Comparison of ENCODE assay signal across 16 cellular contexts in genomic region chr1:115647507-115647906, GRCh38. TPM values are rescaled to one million over a fixed set of nuclear protein-coding genes. Genes with fewer than 3 reads are reported as not detected.
A peak's percentile ranks its signal among the peaks of the same experiment; 100 is the strongest.
DNase-seq lines count a peak whose midpoint lies in the region; ATAC-seq and TF ChIP-seq lines count a peak whose summit lies in the region.
"Had no signal": no experiment of that assay in that cellular context is flagged by ENCODE, and none has a peak within 500 bp of the region (broad histone marks: within the 10 kb centered on the region; RNA-seq: fewer than 3 reads in every experiment).

No MANE protein-coding gene starts in this region.

- no peak for TF ChIP-seq CTCF in CD8-positive, alpha-beta T cell (IDR thresholded peaks at IDR 0.05)

- TF ChIP-seq POLR2A in GM18505 (IDR thresholded peaks at IDR 0.05; ENCODE audit: borderline replicate concordance, extremely low read depth, insufficient read depth, insufficient read length): no peak

- ATAC-seq in CD8-positive, alpha-beta T cell: peak; percentile 72
- ATAC-seq in T-cell (replicated peaks in 1 of 4) (peak; percentile 59 to 87 (median 74)), GM18505 (IDR thresholded peaks at IDR 0.05; ENCODE audit: unreplicated experiment) (no peak), GM21737 (IDR thresholded peaks at IDR 0.05; ENCODE audit: unreplicated experiment) (no peak)
- peak; percentile 31 for ATAC-seq in effector memory CD8-positive, alpha-beta T cell (replicated peaks)

- POLR2A ChIA-PET in CD8-positive, alpha-beta T cell (lab: Charles Lee): no interaction called here
- POLR2A ChIA-PET in T-cell (lab: Charles Lee): no interaction called here

- H3K36me3 ChIP-seq in BLaER1: peaks cover 16% of the 10 kb centered on the region
- H3K36me3 ChIP-seq in CD8-positive, alpha-beta T cell (ENCODE audit: insufficient read depth, low read length): no peaks in the 10 kb centered on the region
- H3K36me3 ChIP-seq: neural progenitor cell had no signal

- peaks cover 10% of the 10 kb centered on the region for H3K27me3 Mint-ChIP-seq in CD8-positive, alpha-beta T cell (ENCODE audit: low read depth)
- H3K27me3 Mint-ChIP-seq in T-cell: peaks cover 5 to 11% of the 10 kb centered on the region in 2 donors
- no peaks in the 10 kb centered on the region for H3K27me3 Mint-ChIP-seq in effector memory CD8-positive, alpha-beta T cell

- no peaks in the 10 kb centered on the region for H3K9me3 ChIP-seq in BLaER1
- no peaks in the 10 kb centered on the region for H3K9me3 ChIP-seq in CD8-positive, alpha-beta T cell (ENCODE audit: low read length)
- H3K9me3 ChIP-seq: suprapubic skin had no signal

- CTCF ChIA-PET in CD8-positive, alpha-beta T cell (lab: Charles Lee): no interaction called here
- CTCF ChIA-PET in T-cell (lab: Charles Lee): no interaction called here

- no peaks in the 10 kb centered on the region for H3K36me3 Mint-ChIP-seq in CD8-positive, alpha-beta T cell
- no peaks in the 10 kb centered on the region for H3K36me3 Mint-ChIP-seq in T-cell
- peaks cover 2% of the 10 kb centered on the region for H3K36me3 Mint-ChIP-seq in effector memory CD8-positive, alpha-beta T cell (ENCODE audit: insufficient read depth)

- H3K27ac ChIP-seq in BLaER1: no peak overlapping the region
- no peak overlapping the region for H3K27ac ChIP-seq in CD8-positive, alpha-beta T cell (ENCODE audit: low read depth, low read length)
- H3K27ac ChIP-seq: HL-60, neural progenitor cell, suprapubic skin had no signal

- peak overlapping the region; percentile 53 for H3K4me2 ChIP-seq in BLaER1
- H3K4me2 ChIP-seq: neural progenitor cell had no signal

- no peak overlapping the region for H3K4me3 ChIP-seq in BLaER1
- no peak overlapping the region for H3K4me3 ChIP-seq in CD8-positive, alpha-beta T cell (ENCODE audit: low read depth, low read length)
- H3K4me3 ChIP-seq: neural progenitor cell, suprapubic skin had no signal

- H4K20me1 ChIP-seq in BLaER1: peaks cover 64% of the 10 kb centered on the region

- peaks cover 55% of the 10 kb centered on the region for H3K4me1 ChIP-seq in BLaER1
- H3K4me1 ChIP-seq in CD8-positive, alpha-beta T cell (ENCODE audit: insufficient read depth, low read length): peaks cover 7% of the 10 kb centered on the region

- DNase-seq in CD8-positive, alpha-beta T cell: no peak
- DNase-seq in T-cell: peak in 2 of 34 experiments; percentile 3 to 22
- no peak for DNase-seq in effector memory CD8-positive, alpha-beta T cell
- no peak for DNase-seq in GM03348 (ENCODE audit: low spot score)
- DNase-seq: AML-193, amygdala, hypothalamus, NCI-H1092, NCI-H524 treated with DMSO at 0.1 percent for 48 hours, retina had no signal

- no peaks in the 10 kb centered on the region for H3K27me3 ChIP-seq in BLaER1
- no peaks in the 10 kb centered on the region for H3K27me3 ChIP-seq in CD8-positive, alpha-beta T cell (ENCODE audit: insufficient read depth, low read length)
- H3K27me3 ChIP-seq: suprapubic skin had no signal

- H3K9me3 Mint-ChIP-seq in CD8-positive, alpha-beta T cell: no peaks in the 10 kb centered on the region
- no peaks in the 10 kb centered on the region for H3K9me3 Mint-ChIP-seq in T-cell
- H3K9me3 Mint-ChIP-seq in effector memory CD8-positive, alpha-beta T cell: no peaks in the 10 kb centered on the region
- H3K9me3 Mint-ChIP-seq: neural progenitor cell had no signal

- no peak overlapping the region for H3K4me3 Mint-ChIP-seq in CD8-positive, alpha-beta T cell
- no peak overlapping the region for H3K4me3 Mint-ChIP-seq in T-cell
- no peak overlapping the region for H3K4me3 Mint-ChIP-seq in effector memory CD8-positive, alpha-beta T cell
- H3K4me3 Mint-ChIP-seq: neural progenitor cell had no signal

- peaks cover 7% of the 10 kb centered on the region for H3K4me1 Mint-ChIP-seq in CD8-positive, alpha-beta T cell (ENCODE audit: low read depth)
- peaks cover 0 to 9% (median 8%) of the 10 kb centered on the region in 3 donors for H3K4me1 Mint-ChIP-seq in T-cell
- peaks cover 5 to 11% of the 10 kb centered on the region in 2 donors for H3K4me1 Mint-ChIP-seq in effector memory CD8-positive, alpha-beta T cell (ENCODE audit: low read depth in 2 of 2)

- no peak overlapping the region for H3K27ac Mint-ChIP-seq in CD8-positive, alpha-beta T cell
- no peak overlapping the region for H3K27ac Mint-ChIP-seq in T-cell
- H3K27ac Mint-ChIP-seq in effector memory CD8-positive, alpha-beta T cell: no peak overlapping the region
- H3K27ac Mint-ChIP-seq: neural progenitor cell had no signal

- intact Hi-C loops in CD8-positive, alpha-beta T cell (cut with DNase I, micrococcal nuclease): no loop called here

- no peak overlapping the region for H3K9ac ChIP-seq in BLaER1
- H3K9ac ChIP-seq: neural progenitor cell had no signal

RNA-seq across cellular contexts. Expression of gene VANGL1, which starts 5.7 kb away (rescaled TPM):
- under 1 TPM; 0.43 to 0.67 TPM for total RNA-seq in CD8-positive, alpha-beta T cell
- total RNA-seq in T-cell: 1 to 10 TPM; 1.7 to 2.5 (median 2.4) TPM

Comparison
In these comparisons a context has a peak if more than half of its experiments do, and no peak if none do; other contexts are left out.
1. ATAC-seq: peak in CD8-positive, alpha-beta T cell (single experiment), T-cell (4 of 4) and effector memory CD8-positive, alpha-beta T cell (single experiment); none in GM18505 (single experiment) and GM21737 (single experiment).